ENCODE assay signal across 18 cellular contexts in the genomic region with DNA sequence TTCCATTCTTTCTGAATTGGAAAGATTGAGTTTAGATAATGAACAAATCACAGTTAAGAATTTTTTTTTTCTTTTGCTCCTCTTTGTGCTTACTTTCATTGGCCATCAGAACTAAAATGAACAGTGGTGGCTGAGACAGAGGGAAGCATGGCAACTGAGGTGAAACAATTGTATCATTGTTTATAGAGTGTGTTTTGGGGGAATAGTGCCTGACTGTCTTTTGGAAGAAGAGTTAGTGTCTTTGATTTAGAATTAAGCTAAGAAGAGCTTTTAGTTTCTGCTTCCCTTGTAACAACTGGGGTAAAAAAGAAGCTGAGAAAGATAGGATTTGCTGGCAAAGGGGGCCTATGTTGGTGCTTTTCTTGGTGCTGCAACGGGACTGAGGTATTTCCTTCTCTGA. TPM values are rescaled to one million over a fixed set of nuclear protein-coding genes. Genes with fewer than 3 reads are reported as not detected.
A peak's percentile ranks its signal among the peaks of the same experiment; 100 is the strongest.
DNase-seq lines count a peak whose midpoint lies in the region; ATAC-seq lines count a peak whose summit lies in the region.
"Had no signal": no experiment of that assay in that cellular context is flagged by ENCODE, and none has a peak within 500 bp of the region (broad histone marks: within the 10 kb centered on the region; RNA-seq: fewer than 3 reads in every experiment).

No MANE protein-coding gene starts in this region.

- H3K36me3 ChIP-seq in HUES6 (ENCODE audit: control insufficient read depth, insufficient read depth, low read length) (peaks cover 47% of the 10 kb centered on the region), ectodermal cell (ENCODE audit: control insufficient read depth, insufficient read depth, low read length) (peaks cover 6% of the 10 kb centered on the region)

- H3K9ac ChIP-seq in HUES6 (ENCODE audit: low read length): no peak overlapping the region

- peaks cover 46% of the 10 kb centered on the region for H3K4me1 ChIP-seq in HUES6 (ENCODE audit: control insufficient read depth, insufficient read depth, low read length)
- peaks cover 9% of the 10 kb centered on the region for H3K4me1 ChIP-seq in ectodermal cell (ENCODE audit: control insufficient read depth, insufficient read depth, low read length)

- no peak overlapping the region for H3K4me3 ChIP-seq in HUES6 (ENCODE audit: low read depth, low read length)
- no peak overlapping the region for H3K4me3 ChIP-seq in ectodermal cell (ENCODE audit: insufficient read depth, low read depth, low read length)

- H3K9me3 ChIP-seq in HUES6 (ENCODE audit: control insufficient read depth, insufficient read depth, low read depth, low read length) (no peaks in the 10 kb centered on the region), ectodermal cell (ENCODE audit: control insufficient read depth, low read length) (no peaks in the 10 kb centered on the region)

- WGBS in ectodermal cell, 2 experiments: 17 to 50% methylated on average over 1 of the region's 1 CpG

- ATAC-seq in left cardiac atrium (no peak), GM21619 (IDR thresholded peaks at IDR 0.05; ENCODE audit: unreplicated experiment) (no peak)
- ATAC-seq: Panc1, Right ventricle myocardium inferior had no signal

- intact Hi-C loops in left cardiac atrium (cut with DNase I): no loop called here

- DNase-seq in medulla oblongata (ENCODE audit: extremely low spot score): peak; percentile 78
- DNase-seq in putamen (ENCODE audit: low spot score): peak; percentile 60
- no peak for DNase-seq in NCI-H748 (lab: John Stamatoyannopoulos, UW; ENCODE audit: unreplicated experiment)
- no peak for DNase-seq in HuH-7 (ENCODE audit: low spot score)
- no peak for DNase-seq in left cardiac atrium
- DNase-seq: CD4-positive, CD25-positive, alpha-beta regulatory T cell; DND-41; GDM1; H7; IMR-90; Kasumi-1; NCI-H1105 treated with DMSO at 0.1 percent for 48 hours; NCI-H187 treated with DMSO at 0.1 percent for 48 hours had no signal

- H3K27ac ChIP-seq in HUES6 (ENCODE audit: low read depth, low read length) (peak overlapping the region; percentile 28), ectodermal cell (ENCODE audit: insufficient read depth, low read depth, low read length, poor library complexity, severe bottlenecking) (peak overlapping the region; percentile 83)

- H3K27me3 ChIP-seq in HUES6 (ENCODE audit: control insufficient read depth, insufficient read depth, low read length): no peaks in the 10 kb centered on the region
- no peaks in the 10 kb centered on the region for H3K27me3 ChIP-seq in ectodermal cell (ENCODE audit: control insufficient read depth, insufficient read depth, low read length, poor library complexity, severe bottlenecking)

RNA-seq across cellular contexts. Expression of a gene that starts 24.0 kb away (rescaled TPM):
- polyA plus RNA-seq in ectodermal cell (2013, experiment 1 of 4): 193 TPM
- 206 TPM for polyA plus RNA-seq in ectodermal cell (2013, experiment 2 of 4)
- polyA plus RNA-seq in ectodermal cell (2013, experiment 3 of 4): 179 TPM
- 170 TPM for polyA plus RNA-seq in ectodermal cell (2013, experiment 4 of 4)
- 100 to 1,000 TPM; 199 to 213 TPM for total RNA-seq in left cardiac atrium

Comparison
In these comparisons a context has a peak if more than half of its experiments do, and no peak if none do; other contexts are left out.
1. DNase-seq: peak in medulla oblongata (single experiment) and putamen (single experiment); none in NCI-H748 (single experiment), HuH-7 (single experiment) and left cardiac atrium (single experiment).